14 cellular contexts compared by ENCODE assay signal in genomic region chr21:17441370-17441769, GRCh38.
DNase-seq lines count a peak whose midpoint lies in the region; ATAC-seq, FAIRE-seq and TF ChIP-seq lines count a peak whose summit lies in the region.
"Had no signal": no experiment of that assay in that cellular context is flagged by ENCODE, and none has a peak within 500 bp of the region (broad histone marks: within the 10 kb centered on the region; RNA-seq: fewer than 3 reads in every experiment).

No MANE protein-coding gene starts in this region.

- H3K9me3 ChIP-seq in pancreas: no peaks in the 10 kb centered on the region
- H3K9me3 ChIP-seq: BLaER1 treated with 17β-estradiol and CSF1 and Interleukin-3, amounts not matched to agents 10 nM and 100 nM; neutrophil had no signal

- no peaks in the 10 kb centered on the region for H3K36me3 ChIP-seq in pancreas
- H3K36me3 ChIP-seq: BLaER1 treated with 17β-estradiol and CSF1 and Interleukin-3, amounts not matched to agents 10 nM and 100 nM; neutrophil had no signal

- peaks cover 6 to 28% (median 25%) of the 10 kb centered on the region in 3 donors for H3K4me1 ChIP-seq in pancreas

- intact Hi-C loops in pancreas (cut with DNase I): no loop called here

- FAIRE-seq in pancreas (lab: Jason Lieb, UNC): no peak
- FAIRE-seq: TTC549 had no signal

- no peak overlapping the region for H3K4me3 ChIP-seq in pancreas
- H3K4me3 ChIP-seq: BLaER1 treated with 17β-estradiol and CSF1 and Interleukin-3, amounts not matched to agents 10 nM and 100 nM had no signal

- DNase-seq in H4 (ENCODE audit: low spot score) (peak; percentile 82), NCI-H69 (lab: John Stamatoyannopoulos, UW) (peak; percentile 97), epithelial cell of prostate (ENCODE audit: low read depth, low spot score) (peak; percentile 89), pancreas (peak in 4 of 6 donors; percentile 77 to 80 (median 78)), glomerular visceral epithelial cell (ENCODE audit: extremely low spot score) (no peak), NCI-H187 treated with DMSO at 0.1 percent for 48 hours (lab: John Stamatoyannopoulos, UW) (no peak)
- DNase-seq: dermis blood vessel endothelial cell had no signal

- ATAC-seq in pancreas (peak; percentile 90 to 95 (median 92)), GM21717 (IDR thresholded peaks at IDR 0.05; ENCODE audit: unreplicated experiment) (no peak), HG03097 (IDR thresholded peaks at IDR 0.05; ENCODE audit: low FRiP score, unreplicated experiment) (no peak)
- ATAC-seq: activated T-helper 17 cell treated with anti-CD3 and anti-CD28 coated beads, Interleukin-2, amount 50 U/mL, for 72 hours; Panc1 had no signal

- no peak for TF ChIP-seq CTCF in pancreas (IDR thresholded peaks at IDR 0.05)

- peak overlapping the region; percentile 49 for H3K27ac ChIP-seq in epithelial cell of prostate
- peak overlapping the region in 3 of 4 donors; percentile 31 to 73 (median 65) for H3K27ac ChIP-seq in pancreas
- H3K27ac ChIP-seq: neutrophil had no signal

- WGBS in pancreas, 2 donors: 17 to 22% methylated on average over 1 of the region's 1 CpG

- no peaks in the 10 kb centered on the region for H3K27me3 ChIP-seq in pancreas
- H3K27me3 ChIP-seq: BLaER1 treated with 17β-estradiol and CSF1 and Interleukin-3, amounts not matched to agents 10 nM and 100 nM; neutrophil had no signal

Comparison
In these comparisons a context has a peak if more than half of its experiments do, and no peak if none do; other contexts are left out.
1. DNase-seq: peak in H4 (single experiment), NCI-H69 (single experiment), epithelial cell of prostate (single experiment) and pancreas (4 of 6); none in glomerular visceral epithelial cell (single experiment) and NCI-H187 treated with DMSO at 0.1 percent for 48 hours (single experiment).
2. ATAC-seq: peak in pancreas (4 of 4); none in GM21717 (single experiment) and HG03097 (single experiment).